In genomic region chr16:19478505-19478904, GRCh38 we compare ENCODE assay signal across 6 cellular contexts.
"Had no signal": no experiment of that assay in that cellular context is flagged by ENCODE, and none has a peak within 500 bp of the region (broad histone marks: within the 10 kb centered on the region; RNA-seq: fewer than 3 reads in every experiment).

No MANE protein-coding gene starts in this region.

- H3K4me3 ChIP-seq: GM23248, HAP-1 had no signal

- H3K36me3 ChIP-seq: HAP-1 had no signal

- H3K9me3 ChIP-seq: HAP-1 had no signal

- H3K27ac ChIP-seq: GM23248 had no signal

- H2AFZ ChIP-seq: GM23248 had no signal

- H3K36me3 Mint-ChIP-seq: IgD-negative memory B cell had no signal

- H3K27ac Mint-ChIP-seq: IgD-negative memory B cell had no signal

- H3K4me3 Mint-ChIP-seq: IgD-negative memory B cell had no signal

- H3K4me1 Mint-ChIP-seq: IgD-negative memory B cell had no signal

- H3K4me1 ChIP-seq: HAP-1 had no signal

- DNase-seq: GM23248, GOT3, H7, KBM-7 had no signal
